18 cellular contexts compared by ENCODE assay signal in the genomic region with DNA sequence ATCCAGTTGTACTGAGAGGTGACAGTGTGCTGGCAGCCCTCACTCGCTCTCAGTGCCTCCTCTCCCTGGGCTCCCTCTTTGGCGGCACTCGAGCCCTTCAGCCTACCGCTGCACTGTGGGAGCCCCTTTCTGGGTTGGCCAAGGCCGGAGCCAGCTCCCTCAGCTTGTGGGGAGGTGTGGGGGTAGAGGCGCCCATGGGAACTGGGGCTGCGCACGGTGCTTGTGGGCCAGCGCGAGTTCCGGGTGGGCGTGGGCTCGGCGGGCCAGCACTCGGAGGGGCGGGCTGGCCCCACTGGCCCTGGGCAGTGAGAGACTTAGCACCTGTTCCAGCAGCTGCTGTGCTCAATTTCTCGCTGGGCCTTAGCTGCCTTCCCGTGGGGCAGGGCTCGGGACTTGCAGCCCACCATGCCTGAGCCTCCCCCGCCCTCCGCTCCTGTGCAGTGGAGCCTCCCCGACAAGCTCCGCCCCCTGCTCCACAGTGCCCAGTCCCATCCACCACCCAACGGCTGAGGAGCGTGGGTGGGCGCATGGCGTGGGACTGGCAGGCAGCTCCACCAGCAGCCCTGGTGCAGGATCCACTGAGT.
A peak's percentile ranks its signal among the peaks of the same experiment; 100 is the strongest.
DNase-seq lines count a peak whose midpoint lies in the region; ATAC-seq and TF ChIP-seq lines count a peak whose summit lies in the region.
"Had no signal": no experiment of that assay in that cellular context is flagged by ENCODE, and none has a peak within 500 bp of the region (broad histone marks: within the 10 kb centered on the region; RNA-seq: fewer than 3 reads in every experiment).

No MANE protein-coding gene starts in this region.

- no peak overlapping the region for H2AK9ac ChIP-seq in IMR-90 (replicated peaks; ENCODE audit: low read depth, low read length, poor library complexity)

- H4K20me1 ChIP-seq in GM23338 (replicated peaks; ENCODE audit: insufficient read depth) (no peaks in the 10 kb centered on the region), IMR-90 (ENCODE audit: insufficient read depth, low read length) (no peaks in the 10 kb centered on the region)
- H4K20me1 ChIP-seq: BLaER1 had no signal

- DNase-seq in GM23338 (ENCODE audit: low spot score) (no peak), IMR-90 (no peak), neuronal stem cell (ENCODE audit: low spot score) (no peak), upper lobe of right lung (peak; percentile 53), mucosa of descending colon (no peak)
- DNase-seq in CD8-positive, alpha-beta T cell = no peak
- DNase-seq: ACHN, AML-193, Calu3, DMS79 treated with DMSO at 0.1 percent for 48 hours, GF-D8 had no signal

- H2BK15ac ChIP-seq in IMR-90 (ENCODE audit: low read depth, low read length) (no peak overlapping the region), neuronal stem cell (ENCODE audit: low read length) (no peak overlapping the region)

- H2AFZ ChIP-seq in GM23338 (peak overlapping the region; percentile 81; the same call in 1 of the 2 replicates), IMR-90 (replicated peaks; ENCODE audit: low read length, poor library complexity) (no peak overlapping the region), neuronal stem cell (ENCODE audit: low read length) (no peak overlapping the region)

- H3K79me2 ChIP-seq in GM23338 (replicated peaks; ENCODE audit: insufficient read depth) = no peaks in the 10 kb centered on the region

- no peak for TF ChIP-seq POLR2A in IMR-90 (IDR thresholded peaks at IDR 0.05; ENCODE audit: low read depth, low read length)

- no peak overlapping the region for H3K4me3 Mint-ChIP-seq in GM23338
- no peak overlapping the region for H3K4me3 Mint-ChIP-seq in CD8-positive, alpha-beta T cell
- H3K4me3 Mint-ChIP-seq: CD14-positive monocyte had no signal

- H3K9me3 ChIP-seq in IMR-90 (ENCODE audit: control insufficient read depth, insufficient read depth, low read length) = no peaks in the 10 kb centered on the region; the same call in 1 of the 2 replicates
- peaks cover 2 to 20% of the 10 kb centered on the region in 2 donors for H3K9me3 ChIP-seq in neuronal stem cell (replicated peaks in 1 of 2; ENCODE audit: control insufficient read depth in 2 of 2, insufficient read depth in 1 of 2, low read depth in 1 of 2, low read length in 2 of 2)
- no peaks in the 10 kb centered on the region for H3K9me3 ChIP-seq in upper lobe of right lung
- no peaks in the 10 kb centered on the region for H3K9me3 ChIP-seq in CD8-positive, alpha-beta T cell (ENCODE audit: low read length)
- H3K9me3 ChIP-seq in mucosa of descending colon = no peaks in the 10 kb centered on the region
- H3K9me3 ChIP-seq: HAP-1 had no signal

- no peak overlapping the region for H4K5ac ChIP-seq in IMR-90 (ENCODE audit: low read depth, low read length)

- H3K36me3 Mint-ChIP-seq in GM23338 (ENCODE audit: low read depth) = peaks cover 37% of the 10 kb centered on the region
- H3K36me3 Mint-ChIP-seq in CD8-positive, alpha-beta T cell = no peaks in the 10 kb centered on the region
- H3K36me3 Mint-ChIP-seq: CD14-positive monocyte; CD4-positive, alpha-beta memory T cell had no signal

- in situ Hi-C loops in IMR-90 (cut with MboI; ENCODE audit: low sequenced_read_pairs) = no loop called here

- H3K23ac ChIP-seq in IMR-90 (ENCODE audit: low read depth, low read length) (no peak overlapping the region), neuronal stem cell (ENCODE audit: low read depth, low read length, poor library complexity) (no peak overlapping the region)

- 0 out of 2 replicates have a peak overlapping the region, but pooled peaks have one; percentile 51 for H2AK5ac ChIP-seq in IMR-90 (ENCODE audit: low read depth, low read length)
- H2AK5ac ChIP-seq in neuronal stem cell (ENCODE audit: low read depth, low read length) = peak overlapping the region; percentile 28

- ATAC-seq in GM23338 = no peak
- no peak for ATAC-seq in IMR-90 (ENCODE audit: low read depth)
- no peak for ATAC-seq in upper lobe of right lung
- ATAC-seq in HG02571 (IDR thresholded peaks at IDR 0.05; ENCODE audit: unreplicated experiment) = no peak
- ATAC-seq in CD8-positive, alpha-beta T cell = no peak
- no peak for ATAC-seq in mucosa of descending colon
- ATAC-seq: K562 had no signal

- peaks cover 33% of the 10 kb centered on the region for H3K9me3 Mint-ChIP-seq in GM23338
- H3K9me3 Mint-ChIP-seq in CD8-positive, alpha-beta T cell = no peaks in the 10 kb centered on the region

- H3K56ac ChIP-seq in IMR-90 (ENCODE audit: extremely low read depth, insufficient read depth, low read length) = no peak overlapping the region

- H3K14ac ChIP-seq in IMR-90 (replicated peaks; ENCODE audit: low read depth, low read length) (no peak overlapping the region), neuronal stem cell (ENCODE audit: low read length) (peak overlapping the region; percentile 38)

- 0 out of 2 replicates have a peak, but pooled peaks cover 4% of the 10 kb centered on the region for H3K9me2 ChIP-seq in GM23338 (ENCODE audit: insufficient read depth)

- H3K4me1 ChIP-seq in GM23338 (ENCODE audit: insufficient read depth) (no peaks in the 10 kb centered on the region), IMR-90 (ENCODE audit: control insufficient read depth, insufficient read depth, low read length) (peaks cover 2% of the 10 kb centered on the region; the same call in 1 of the 2 replicates), neuronal stem cell (ENCODE audit: control insufficient read depth in 2 of 2, insufficient read depth in 1 of 2, low read depth in 1 of 2, low read length in 2 of 2) (peaks cover 0 to 2% of the 10 kb centered on the region in 2 donors), upper lobe of right lung (no peaks in the 10 kb centered on the region), mucosa of descending colon (ENCODE audit: low read depth) (no peaks in the 10 kb centered on the region)
- no peaks in the 10 kb centered on the region for H3K4me1 ChIP-seq in CD8-positive, alpha-beta T cell (ENCODE audit: insufficient read depth, low read length)
- H3K4me1 ChIP-seq: BLaER1, HAP-1 had no signal

- H3K4me3 ChIP-seq in GM23338 (no peak overlapping the region), IMR-90 (ENCODE audit: insufficient read depth, low read depth, low read length) (no peak overlapping the region), neuronal stem cell (ENCODE audit: low read length in 2 of 2) (peak overlapping the region in 1 of 2 donors; percentile 41), upper lobe of right lung (no peak overlapping the region), mucosa of descending colon (no peak overlapping the region)
- no peak overlapping the region for H3K4me3 ChIP-seq in CD8-positive, alpha-beta T cell (ENCODE audit: low read depth, low read length)
- H3K4me3 ChIP-seq: BLaER1, HAP-1, K562 had no signal

- CTCF ChIA-PET in IMR-90 (lab: Yijun Ruan, JAX) = no interaction called here
- CTCF ChIA-PET in CD8-positive, alpha-beta T cell (lab: Charles Lee) = no interaction called here

- H3K4me2 ChIP-seq in GM23338 (no peak overlapping the region), IMR-90 (ENCODE audit: low read depth, low read length) (no peak overlapping the region), neuronal stem cell (ENCODE audit: insufficient read depth, low read length, poor library complexity, severe bottlenecking) (no peak overlapping the region)
- H3K4me2 ChIP-seq: BLaER1 had no signal

- dilution Hi-C loops in IMR-90 (cut with HindIII; ENCODE audit: low sequenced_read_pairs, unreplicated experiment) = no loop called here

- H4K91ac ChIP-seq in IMR-90 (ENCODE audit: insufficient read depth, low read depth, low read length) = no peak overlapping the region
- H4K91ac ChIP-seq in neuronal stem cell (ENCODE audit: low read depth, low read length, poor library complexity) = no peak overlapping the region

- H2BK5ac ChIP-seq in IMR-90 (ENCODE audit: low read depth, low read length, poor library complexity, severe bottlenecking) (no peak overlapping the region), neuronal stem cell (ENCODE audit: low read length) (no peak overlapping the region)

- H3K4ac ChIP-seq in IMR-90 (ENCODE audit: low read depth, low read length) = no peak overlapping the region
- no peak overlapping the region for H3K4ac ChIP-seq in neuronal stem cell (ENCODE audit: low read length)

- no peaks in the 10 kb centered on the region for H3K79me1 ChIP-seq in IMR-90 (ENCODE audit: low read depth in 1 of 2, low read length in 2 of 2)
- no peaks in the 10 kb centered on the region for H3K79me1 ChIP-seq in neuronal stem cell (ENCODE audit: low read depth, low read length)

- no peak overlapping the region for H3K27ac Mint-ChIP-seq in GM23338
- no peak overlapping the region for H3K27ac Mint-ChIP-seq in CD8-positive, alpha-beta T cell
- H3K27ac Mint-ChIP-seq: CD4-positive, alpha-beta memory T cell had no signal

- BruUV-seq in IMR-90 (replicated peaks; lab: Mats Ljungman, UMichigan) = no TSS peak

- H3K9ac ChIP-seq in IMR-90 (ENCODE audit: low read depth, low read length) = no peak overlapping the region
- peak overlapping the region; percentile 44 for H3K9ac ChIP-seq in neuronal stem cell (ENCODE audit: low read depth, low read length, poor library complexity)
- H3K9ac ChIP-seq: BLaER1 had no signal

- no peaks in the 10 kb centered on the region for H3K9me1 ChIP-seq in IMR-90 (ENCODE audit: insufficient read depth, low read length)

- H4K8ac ChIP-seq in IMR-90 (ENCODE audit: low read depth in 2 of 2, low read length in 2 of 2) = no peak overlapping the region
- H4K8ac ChIP-seq in neuronal stem cell (ENCODE audit: low read depth, low read length) = peak overlapping the region; percentile 65

- TF ChIP-seq RAD21 in IMR-90 (IDR thresholded peaks at IDR 0.05; ENCODE audit: low read length) = no peak

- no peak overlapping the region for H3K27ac ChIP-seq in GM23338 (ENCODE audit: low read depth)
- no peak overlapping the region for H3K27ac ChIP-seq in IMR-90 (ENCODE audit: insufficient read depth, low read length)
- no peak overlapping the region for H3K27ac ChIP-seq in neuronal stem cell (replicated peaks; ENCODE audit: low read length)
- H3K27ac ChIP-seq in upper lobe of right lung = no peak overlapping the region
- no peak overlapping the region for H3K27ac ChIP-seq in CD8-positive, alpha-beta T cell (ENCODE audit: low read depth, low read length)
- H3K27ac ChIP-seq: BLaER1, HL-60 had no signal

- H3K18ac ChIP-seq in IMR-90 (ENCODE audit: low read depth, low read length) (no peak overlapping the region), neuronal stem cell (ENCODE audit: low read length) (peak overlapping the region; percentile 76)

- H3K36me3 ChIP-seq in GM23338 (ENCODE audit: insufficient read depth) = no peaks in the 10 kb centered on the region
- no peaks in the 10 kb centered on the region for H3K36me3 ChIP-seq in IMR-90 (ENCODE audit: control insufficient read depth, insufficient read depth, low read length)
- no peaks in the 10 kb centered on the region for H3K36me3 ChIP-seq in neuronal stem cell (replicated peaks in 1 of 2; ENCODE audit: control insufficient read depth in 2 of 2, insufficient read depth in 2 of 2, low read length in 2 of 2)
- H3K36me3 ChIP-seq in upper lobe of right lung = no peaks in the 10 kb centered on the region
- H3K36me3 ChIP-seq in CD8-positive, alpha-beta T cell (ENCODE audit: insufficient read depth, low read length) = no peaks in the 10 kb centered on the region
- H3K36me3 ChIP-seq in mucosa of descending colon (ENCODE audit: low read depth) = no peaks in the 10 kb centered on the region
- H3K36me3 ChIP-seq: BLaER1, HAP-1 had no signal

- no peak overlapping the region for H2BK120ac ChIP-seq in IMR-90 (ENCODE audit: low read depth, low read length)
- H2BK120ac ChIP-seq in neuronal stem cell (ENCODE audit: low read depth, low read length) = no peak overlapping the region

- intact Hi-C loops in IMR-90 (cut with micrococcal nuclease) = no loop called here
- intact Hi-C loops in upper lobe of right lung (cut with DNase I) = no loop called here
- intact Hi-C loops in CD8-positive, alpha-beta T cell (cut with DNase I, micrococcal nuclease) = no loop called here
- intact Hi-C loops in mucosa of descending colon (cut with DNase I, micrococcal nuclease) = no loop called here

- POLR2A ChIA-PET in IMR-90 (lab: Charles Lee; ENCODE audit: unreplicated experiment) = no interaction called here
- POLR2A ChIA-PET in CD8-positive, alpha-beta T cell (lab: Charles Lee) = no interaction called here

- TF ChIP-seq CTCF in GM23338 (conservative IDR thresholded peaks at IDR 0.05; ENCODE audit: low read depth in 2 of 2) (no peak), IMR-90 (conservative IDR thresholded peaks at IDR 0.05; ENCODE audit: low read depth, low read length) (no peak), upper lobe of right lung (IDR thresholded peaks at IDR 0.05) (no peak), mucosa of descending colon (IDR thresholded peaks at IDR 0.05) (no peak)
- no peak for TF ChIP-seq CTCF in CD8-positive, alpha-beta T cell (IDR thresholded peaks at IDR 0.05)

- 81% methylated on average over 7 of the region's 27 CpGs; no CpG with 5 or more reads in 1 of the 2 experiments for WGBS in IMR-90 (ENCODE audit: extremely low coverage in 2 of 2, insufficient read length in 1 of 2), 2 experiments
- no CpG with 5 or more reads among the region's 27 CpGs for WGBS in neuronal stem cell (ENCODE audit: extremely low coverage in 2 of 2, insufficient read length in 2 of 2, insufficient replicate concordance in 1 of 2), 2 donors

- H3K27me3 Mint-ChIP-seq in GM23338 (ENCODE audit: insufficient read depth, low read depth, poor library complexity) = no peaks in the 10 kb centered on the region
- H3K27me3 Mint-ChIP-seq in CD8-positive, alpha-beta T cell (ENCODE audit: low read depth) = no peaks in the 10 kb centered on the region
- H3K27me3 Mint-ChIP-seq: CD4-positive, alpha-beta memory T cell had no signal

- H3K27me3 ChIP-seq in GM23338 (ENCODE audit: insufficient read depth) (no peaks in the 10 kb centered on the region), IMR-90 (ENCODE audit: control insufficient read depth, insufficient read depth, low read length) (no peaks in the 10 kb centered on the region), neuronal stem cell (ENCODE audit: control insufficient read depth in 3 of 3, insufficient read depth in 3 of 3, low read depth in 1 of 3, low read length in 3 of 3) (no peaks in the 10 kb centered on the region), upper lobe of right lung (no peaks in the 10 kb centered on the region)
- H3K27me3 ChIP-seq in CD8-positive, alpha-beta T cell (ENCODE audit: insufficient read depth, low read length) = no peaks in the 10 kb centered on the region
- H3K27me3 ChIP-seq: BLaER1 had no signal

- no peaks in the 10 kb centered on the region; the same call in 2 of the 3 replicates for H3K4me1 Mint-ChIP-seq in GM23338
- no peaks in the 10 kb centered on the region for H3K4me1 Mint-ChIP-seq in CD8-positive, alpha-beta T cell (ENCODE audit: low read depth)
- H3K4me1 Mint-ChIP-seq: CD14-positive monocyte; CD4-positive, alpha-beta memory T cell had no signal

- no peak overlapping the region for H2BK20ac ChIP-seq in IMR-90 (ENCODE audit: low read depth, low read length)

- H3F3A ChIP-seq in GM23338 (replicated peaks; ENCODE audit: low read depth) = no peaks in the 10 kb centered on the region

- H2BK12ac ChIP-seq in neuronal stem cell (ENCODE audit: low read length) = no peak overlapping the region
